ENCODE assay signal across 8 cellular contexts in genomic region chr19:20077791-20078463, GRCh38. TPM values are rescaled to one million over a fixed set of nuclear protein-coding genes. Genes with fewer than 3 reads are reported as not detected.
DNase-seq lines count a peak whose midpoint lies in the region; ATAC-seq, FAIRE-seq and TF ChIP-seq lines count a peak whose summit lies in the region.

ZNF90 (plus strand) TSS chr19:20078000; CDS start chr19:20078133, 133 bp downstream.

- no peaks in the 10 kb centered on the region for H3K9me2 ChIP-seq in hepatocyte (replicated peaks; ENCODE audit: insufficient read depth)

- H3K36me3 ChIP-seq in astrocyte (ENCODE audit: insufficient read depth, low read length) (no peaks in the 10 kb centered on the region), hepatocyte (replicated peaks; ENCODE audit: insufficient read depth, low read depth) (no peaks in the 10 kb centered on the region), uterus (no peaks in the 10 kb centered on the region)

- H3K36me3 Mint-ChIP-seq in T-helper 1 cell treated with Interleukin-12 subunit alpha and Interleukin-12 subunit beta and Interleukin-4 antibody, amounts not matched to agents 30 μg/mL and 1 μg/mL, for 36 hours (ENCODE audit: low read depth), result peaks cover 16% of the 10 kb centered on the region
- H3K36me3 Mint-ChIP-seq in astrocyte (ENCODE audit: low read depth, unreplicated experiment), result peaks cover 7% of the 10 kb centered on the region

- FAIRE-seq in astrocyte (lab: Jason Lieb, UNC), result no peak

- H3K27ac Mint-ChIP-seq in T-helper 1 cell treated with Interleukin-12 subunit alpha and Interleukin-12 subunit beta and Interleukin-4 antibody, amounts not matched to agents 30 μg/mL and 1 μg/mL, for 36 hours, result peak within 1 kb of the TSS; percentile 49
- peak within 1 kb of the TSS; percentile 62 for H3K27ac Mint-ChIP-seq in astrocyte (ENCODE audit: unreplicated experiment)

- H3K4me1 ChIP-seq in astrocyte (ENCODE audit: insufficient read depth, low read length), result no peaks in the 10 kb centered on the region
- peaks cover 4% of the 10 kb centered on the region for H3K4me1 ChIP-seq in hepatocyte (ENCODE audit: insufficient read depth)
- H3K4me1 ChIP-seq in uterus, result no peaks in the 10 kb centered on the region

- H3K9me3 ChIP-seq in astrocyte (ENCODE audit: insufficient read depth, low read depth, low read length) (no peaks in the 10 kb centered on the region), hepatocyte (ENCODE audit: low read depth) (no peaks in the 10 kb centered on the region), uterus (no peaks in the 10 kb centered on the region)

- H2AFZ ChIP-seq in astrocyte (ENCODE audit: low read depth, low read length) (peak within 1 kb of the TSS; percentile 97), hepatocyte (peak within 1 kb of the TSS; percentile 62)

- H3K9me3 Mint-ChIP-seq in T-helper 1 cell treated with Interleukin-12 subunit alpha and Interleukin-12 subunit beta and Interleukin-4 antibody, amounts not matched to agents 30 μg/mL and 1 μg/mL, for 36 hours, result peaks cover 55% of the 10 kb centered on the region
- H3K9me3 Mint-ChIP-seq in astrocyte (ENCODE audit: unreplicated experiment), result peaks cover 7% of the 10 kb centered on the region

- H4K20me1 ChIP-seq in astrocyte (ENCODE audit: insufficient read depth, low read length), result no peaks in the 10 kb centered on the region
- H4K20me1 ChIP-seq in hepatocyte (ENCODE audit: insufficient read depth, poor library complexity, severe bottlenecking), result no peaks in the 10 kb centered on the region

- H3K4me2 ChIP-seq in astrocyte (ENCODE audit: low read length) (peak within 1 kb of the TSS; percentile 88), hepatocyte (peak within 1 kb of the TSS; percentile 80)

- H3K27ac ChIP-seq in astrocyte (ENCODE audit: low read depth, low read length), result no peak within 1 kb of the TSS
- H3K27ac ChIP-seq in hepatocyte, result peak within 1 kb of the TSS; percentile 62
- H3K27ac ChIP-seq in uterus, result peak within 1 kb of the TSS; percentile 52 to 54

- H3K27me3 ChIP-seq in astrocyte (ENCODE audit: insufficient read depth, low read length), result no peaks in the 10 kb centered on the region
- H3K27me3 ChIP-seq in hepatocyte, result no peaks in the 10 kb centered on the region
- no peaks in the 10 kb centered on the region for H3K27me3 ChIP-seq in uterus

- peak within 1 kb of the TSS; percentile 78 for H3K4me3 ChIP-seq in astrocyte (ENCODE audit: insufficient read depth, low read depth, low read length)
- H3K4me3 ChIP-seq in hepatocyte, result peak within 1 kb of the TSS; percentile 29
- H3K4me3 ChIP-seq in uterus, result peak within 1 kb of the TSS; percentile 47 to 51

- H3K27me3 Mint-ChIP-seq in T-helper 1 cell treated with Interleukin-12 subunit alpha and Interleukin-12 subunit beta and Interleukin-4 antibody, amounts not matched to agents 30 μg/mL and 1 μg/mL, for 36 hours (ENCODE audit: low read depth), result no peaks in the 10 kb centered on the region
- no peaks in the 10 kb centered on the region for H3K27me3 Mint-ChIP-seq in astrocyte (ENCODE audit: low read depth, unreplicated experiment)

- peak within 1 kb of the TSS; percentile 51 for H3K9ac ChIP-seq in astrocyte (ENCODE audit: low read length)

- peak; percentile 88 for ATAC-seq in GM18873 (IDR thresholded peaks at IDR 0.05; ENCODE audit: low FRiP score, unreplicated experiment)
- ATAC-seq in HG03354 (IDR thresholded peaks at IDR 0.05; ENCODE audit: poor library complexity, severe bottlenecking, unreplicated experiment), result peak; percentile 93

- 5% methylated on average over 28 of the region's 28 CpGs for WGBS in hepatocyte (ENCODE audit: low lambda C conversion rate, missing lambda C conversion rate)

- TF ChIP-seq POLR2A in uterus (IDR thresholded peaks at IDR 0.05), result no peak

- DNase-seq in A172 (ENCODE audit: low spot score), result peak; percentile 48
- DNase-seq in astrocyte (ENCODE audit: low read depth), result peak; percentile 93
- DNase-seq in hepatocyte (ENCODE audit: low spot score), result peak; percentile 97
- peak; percentile 97 for DNase-seq in putamen (ENCODE audit: low spot score)
- peak; percentile 96 to 98 for DNase-seq in uterus

- peaks cover 2% of the 10 kb centered on the region for H3K79me2 ChIP-seq in astrocyte (ENCODE audit: insufficient read depth, low read length)
- peaks cover 21% of the 10 kb centered on the region for H3K79me2 ChIP-seq in hepatocyte

- intact Hi-C loops in uterus (cut with DNase I; ENCODE audit: low total_unique reads), result no loop called here

- peak within 1 kb of the TSS; percentile 84 for H3K4me3 Mint-ChIP-seq in T-helper 1 cell treated with Interleukin-12 subunit alpha and Interleukin-12 subunit beta and Interleukin-4 antibody, amounts not matched to agents 30 μg/mL and 1 μg/mL, for 36 hours
- H3K4me3 Mint-ChIP-seq in astrocyte (ENCODE audit: unreplicated experiment), result peak within 1 kb of the TSS; percentile 92

- peaks cover 13% of the 10 kb centered on the region for H3K4me1 Mint-ChIP-seq in T-helper 1 cell treated with Interleukin-12 subunit alpha and Interleukin-12 subunit beta and Interleukin-4 antibody, amounts not matched to agents 30 μg/mL and 1 μg/mL, for 36 hours (ENCODE audit: low read depth)
- H3K4me1 Mint-ChIP-seq in astrocyte (ENCODE audit: low read depth, unreplicated experiment), result peaks cover 2% of the 10 kb centered on the region

- TF ChIP-seq CTCF in astrocyte (IDR thresholded peaks at IDR 0.05; ENCODE audit: insufficient read depth, low read depth, low read length), result no peak
- TF ChIP-seq CTCF in hepatocyte (IDR thresholded peaks at IDR 0.05; ENCODE audit: poor library complexity), result no peak
- no peak for TF ChIP-seq CTCF in uterus (IDR thresholded peaks at IDR 0.05)

RNA-seq across cellular contexts. Expression of gene ZNF90, which starts in this region (rescaled TPM):
- total RNA-seq in A172 (2014; rRNA removed; shearing (Covaris generic)), result 0.31 and 0.72 TPM in 2 replicates
- total RNA-seq in astrocyte (3.1 and 5.8 TPM in 2 replicates), hepatocyte (8.7 TPM in 2 replicates), uterus (1 to 10 TPM in 2 of 4 donors, under 1 TPM in 2; 0.29 to 9.8 (median 2.8) TPM)
- 5.4 and 6.1 TPM in 2 replicates for polyA plus RNA-seq in hepatocyte

Comparison
In these comparisons a context has a peak if more than half of its experiments do, and no peak if none do; other contexts are left out.
1. Peak in DNase-seq in A172; RNA of the gene not detected or under 1 TPM.